25 cellular contexts compared by ENCODE assay signal in genomic region chr10:73838827-73839226, GRCh38. TPM values are rescaled to one million over a fixed set of nuclear protein-coding genes. Genes with fewer than 3 reads are reported as not detected.
A peak's percentile ranks its signal among the peaks of the same experiment; 100 is the strongest.
DNase-seq lines count a peak whose midpoint lies in the region; ATAC-seq, FAIRE-seq and TF ChIP-seq lines count a peak whose summit lies in the region.
"Had no signal": no experiment of that assay in that cellular context is flagged by ENCODE, and none has a peak within 500 bp of the region (broad histone marks: within the 10 kb centered on the region; RNA-seq: fewer than 3 reads in every experiment).

No MANE protein-coding gene starts in this region.

- H2BK15ac ChIP-seq in IMR-90 (ENCODE audit: low read depth, low read length), result no peak overlapping the region

- H3K4me3 ChIP-seq in IMR-90 (ENCODE audit: insufficient read depth, low read depth, low read length) (no peak overlapping the region), K562 (no peak overlapping the region), keratinocyte (ENCODE audit: control insufficient read depth in 2 of 3, extremely low read depth in 1 of 3, insufficient read depth in 2 of 3, low read depth in 1 of 3, low read length in 3 of 3) (no peak overlapping the region), thyroid gland (replicated peaks in 1 of 3) (no peak overlapping the region)
- H3K4me3 ChIP-seq: esophagus squamous epithelium, heart left ventricle, right atrium auricular region, SK-N-MC, upper lobe of right lung had no signal

- no peak overlapping the region for H4K91ac ChIP-seq in IMR-90 (ENCODE audit: insufficient read depth, low read depth, low read length)

- no peak overlapping the region for H2AK9ac ChIP-seq in IMR-90 (replicated peaks; ENCODE audit: low read depth, low read length, poor library complexity)

- dilution Hi-C loops in IMR-90 (cut with HindIII; ENCODE audit: low sequenced_read_pairs, unreplicated experiment) (no loop called here), keratinocyte (cut with MboI; ENCODE audit: extremely low pct_ligation_motif_present, low sequenced_read_pairs) (no loop called here)

- no peak overlapping the region for H2BK5ac ChIP-seq in IMR-90 (ENCODE audit: low read depth, low read length, poor library complexity, severe bottlenecking)

- H3K27ac ChIP-seq in IMR-90 (ENCODE audit: insufficient read depth, low read length) (no peak overlapping the region), K562 (ENCODE audit: extremely low read depth, low read depth, low read length) (no peak overlapping the region), keratinocyte (ENCODE audit: control insufficient read depth, insufficient read depth, low read length) (no peak overlapping the region), thyroid gland (no peak overlapping the region)
- H3K27ac ChIP-seq: right atrium auricular region, SK-N-MC, upper lobe of right lung, VCaP had no signal

- H3K4ac ChIP-seq in IMR-90 (ENCODE audit: low read depth, low read length), result no peak overlapping the region

- WGBS in IMR-90 (ENCODE audit: extremely low coverage in 2 of 2, insufficient read length in 1 of 2), 2 experiments, result 89% methylated on average over 5 of the region's 8 CpGs; no CpG with 5 or more reads in 1 of the 2 experiments
- WGBS in K562 (ENCODE audit: insufficient coverage, low coverage, missing lambda C conversion rate), result 85% methylated on average over 8 of the region's 8 CpGs
- 96 to 98% methylated on average over 4 to 8 of the region's 8 CpGs for WGBS in thyroid gland, 2 donors

- POLR2A ChIA-PET in IMR-90 (lab: Charles Lee; ENCODE audit: unreplicated experiment), result no interaction called here
- POLR2A ChIA-PET in K562 (lab: Yijun Ruan, JAX), result interaction anchor here (0.6 to 1.4 kb wide), 4 partner anchors 15 to 64 kb away, joined by 3 read pairs; no protein-coding TSS in a partner anchor

- ATAC-seq in IMR-90 (ENCODE audit: low read depth) (no peak), K562 (no peak; the same call in 2 of the 3 replicates)
- ATAC-seq: left colon, upper lobe of right lung had no signal

- no peak for TF ChIP-seq EP300 in K562 (IDR thresholded peaks at IDR 0.05; ENCODE audit: low read length)

- no peaks in the 10 kb centered on the region for H3K9me3 ChIP-seq in IMR-90 (ENCODE audit: control insufficient read depth, insufficient read depth, low read length)
- no peaks in the 10 kb centered on the region for H3K9me3 ChIP-seq in K562 (replicated peaks; ENCODE audit: control insufficient read depth, insufficient read depth, low read depth, low read length)
- no peaks in the 10 kb centered on the region for H3K9me3 ChIP-seq in keratinocyte (ENCODE audit: control insufficient read depth, low read depth, low read length)
- no peaks in the 10 kb centered on the region for H3K9me3 ChIP-seq in thyroid gland
- H3K9me3 ChIP-seq: esophagus squamous epithelium, heart left ventricle, right atrium auricular region, upper lobe of right lung had no signal

- no peak overlapping the region for H3K14ac ChIP-seq in IMR-90 (replicated peaks; ENCODE audit: low read depth, low read length)

- TF ChIP-seq CTCF in IMR-90 (conservative IDR thresholded peaks at IDR 0.05; ENCODE audit: low read depth, low read length), result no peak
- no peak for TF ChIP-seq CTCF in K562 (IDR thresholded peaks at IDR 0.05 in 2 of 3, conservative IDR thresholded peaks at IDR 0.05 in 1 of 3; ENCODE audit: insufficient read depth in 2 of 3, low read depth in 1 of 3, low read length in 3 of 3)
- TF ChIP-seq CTCF in keratinocyte (optimal IDR thresholded peaks at IDR 0.05 in 1 of 3, IDR thresholded peaks at IDR 0.05 in 1 of 3, conservative IDR thresholded peaks at IDR 0.05 in 1 of 3; ENCODE audit: extremely low read depth in 1 of 3, insufficient read depth in 2 of 3, low read length in 3 of 3), result no peak
- no peak for TF ChIP-seq CTCF in thyroid gland (IDR thresholded peaks at IDR 0.05)

- peaks cover 27% of the 10 kb centered on the region; the same call in 1 of the 2 replicates for H3K9me1 ChIP-seq in IMR-90 (ENCODE audit: insufficient read depth, low read length)
- no peaks in the 10 kb centered on the region for H3K9me1 ChIP-seq in K562 (ENCODE audit: control insufficient read depth, insufficient read depth, low read length)
- no peaks in the 10 kb centered on the region for H3K9me1 ChIP-seq in keratinocyte (ENCODE audit: control insufficient read depth, extremely low read depth, insufficient read depth, low read length)

- H3K36me3 ChIP-seq in IMR-90 (ENCODE audit: control insufficient read depth, insufficient read depth, low read length) (peaks cover 32% of the 10 kb centered on the region; the same call in 1 of the 2 replicates), K562 (ENCODE audit: control insufficient read depth, insufficient read depth, low read length) (peaks cover 56% of the 10 kb centered on the region; the same call in 2 of the 3 replicates), keratinocyte (ENCODE audit: control insufficient read depth in 2 of 2, extremely low read depth in 1 of 2, insufficient read depth in 2 of 2, low read length in 2 of 2) (peaks cover 19 to 30% of the 10 kb centered on the region in 2 experiments), thyroid gland (peaks cover 9 to 23% of the 10 kb centered on the region in 2 donors)

- H3K18ac ChIP-seq in IMR-90 (ENCODE audit: low read depth, low read length), result no peak overlapping the region

- peaks cover 15% of the 10 kb centered on the region for H3K4me1 ChIP-seq in IMR-90 (ENCODE audit: control insufficient read depth, insufficient read depth, low read length)
- H3K4me1 ChIP-seq in K562 (replicated peaks in 1 of 2; ENCODE audit: control insufficient read depth in 2 of 2, insufficient read depth in 2 of 2, low read length in 2 of 2), result peaks cover 0 to 10% of the 10 kb centered on the region in 2 experiments; a peak in 1 of 5 replicates
- peaks cover 8% of the 10 kb centered on the region for H3K4me1 ChIP-seq in keratinocyte (ENCODE audit: control insufficient read depth, extremely low read depth, insufficient read depth, low read length)
- peaks cover 0 to 13% of the 10 kb centered on the region in 2 donors for H3K4me1 ChIP-seq in thyroid gland
- H3K4me1 ChIP-seq: heart left ventricle, right atrium auricular region, upper lobe of right lung had no signal

- H4K20me1 ChIP-seq in IMR-90 (ENCODE audit: insufficient read depth, low read length) (0 out of 2 replicates have a peak, but pooled peaks cover 3% of the 10 kb centered on the region), K562 (replicated peaks; ENCODE audit: control insufficient read depth, insufficient read depth, low read length) (no peaks in the 10 kb centered on the region), keratinocyte (ENCODE audit: control insufficient read depth, extremely low read depth, insufficient read depth, low read length) (peaks cover 3% of the 10 kb centered on the region)

- BruUV-seq in IMR-90 (replicated peaks; lab: Mats Ljungman, UMichigan) (no TSS peak), K562 (replicated peaks; lab: Mats Ljungman, UMichigan) (no TSS peak)

- H3K9ac ChIP-seq in IMR-90 (ENCODE audit: low read depth, low read length) (no peak overlapping the region), K562 (ENCODE audit: insufficient read depth in 1 of 2, low read depth in 2 of 2, low read length in 2 of 2) (no peak overlapping the region; a peak in 1 of 4 replicates), keratinocyte (ENCODE audit: control insufficient read depth, extremely low read depth, insufficient read depth, low read length) (no peak overlapping the region)

- H3K56ac ChIP-seq in IMR-90 (ENCODE audit: extremely low read depth, insufficient read depth, low read length), result no peak overlapping the region

- CTCF ChIA-PET in IMR-90 (lab: Yijun Ruan, JAX), result no interaction called here
- CTCF ChIA-PET in K562 (lab: Yijun Ruan, JAX; ENCODE audit: low intra/inter-chr PET ratio), result no interaction called here

- peaks cover 0 to 18% of the 10 kb centered on the region in 2 experiments; a peak in 3 of 4 replicates for H3K79me1 ChIP-seq in IMR-90 (ENCODE audit: low read depth in 1 of 2, low read length in 2 of 2)

- no peak for FAIRE-seq in K562 (lab: Jason Lieb, UNC)
- no peak for FAIRE-seq in keratinocyte (lab: Jason Lieb, UNC)
- FAIRE-seq: G401.6, HTR-8/SVneo had no signal

- 0 out of 2 replicates have a peak overlapping the region, but pooled peaks have one; percentile 12 for H2BK20ac ChIP-seq in IMR-90 (ENCODE audit: low read depth, low read length)

- no peak overlapping the region for H2AK5ac ChIP-seq in IMR-90 (ENCODE audit: low read depth, low read length)

- DNase-seq in AG20443 (ENCODE audit: low spot score) (peak; percentile 56), IMR-90 (peak; percentile 27), K562 (ENCODE audit: extremely low read depth in 1 of 4, low spot score in 3 of 4) (no peak), keratinocyte (ENCODE audit: low read depth, low spot score) (peak; percentile 30), NCI-H2081 (lab: John Stamatoyannopoulos, UW) (no peak), DMS153 (lab: John Stamatoyannopoulos, UW) (no peak), thyroid gland (no peak), GF-D8 (lab: John Stamatoyannopoulos, UW) (no peak)
- DNase-seq: activated CD4-positive, alpha-beta T cell treated with anti-CD3 and anti-CD28 coated beads, Interleukin-2, amount 50 U/mL, for 1 hour; effector memory CD4-positive, alpha-beta T cell; esophagus squamous epithelium; heart left ventricle; Karpas-422; left colon; mesenchymal stem cell; naive B cell; NCI-H1092; NCI-H510A treated with DMSO at 0.1 percent for 48 hours; T-helper 2 cell; upper lobe of right lung had no signal

- H3K4me2 ChIP-seq in IMR-90 (ENCODE audit: low read depth, low read length) (no peak overlapping the region), K562 (ENCODE audit: insufficient read depth, low read length) (no peak overlapping the region), keratinocyte (ENCODE audit: control insufficient read depth, extremely low read depth, insufficient read depth, low read depth, low read length) (peak overlapping the region; percentile 22)

- in situ Hi-C loops in IMR-90 (cut with MboI; ENCODE audit: low sequenced_read_pairs), result no loop called here
- in situ Hi-C loops in K562 (cut with MboI), result no loop called here

- TF ChIP-seq RAD21 in IMR-90 (IDR thresholded peaks at IDR 0.05; ENCODE audit: low read length) (no peak), K562 (CRISPR knock-in tag; conservative IDR thresholded peaks at IDR 0.05 in 1 of 2, IDR thresholded peaks at IDR 0.05 in 1 of 2) (no peak)

- no peaks in the 10 kb centered on the region for H3K27me3 ChIP-seq in IMR-90 (ENCODE audit: control insufficient read depth, insufficient read depth, low read length)
- H3K27me3 ChIP-seq in K562 (ENCODE audit: control insufficient read depth in 2 of 2, insufficient read depth in 2 of 2, low read length in 2 of 2), result no peaks in the 10 kb centered on the region
- no peaks in the 10 kb centered on the region for H3K27me3 ChIP-seq in keratinocyte (ENCODE audit: control insufficient read depth, extremely low read depth, insufficient read depth, low read length)
- no peaks in the 10 kb centered on the region for H3K27me3 ChIP-seq in thyroid gland
- H3K27me3 ChIP-seq: esophagus squamous epithelium, heart left ventricle, right atrium auricular region, upper lobe of right lung had no signal

- H2BK120ac ChIP-seq in IMR-90 (ENCODE audit: low read depth, low read length), result no peak overlapping the region

- no peak overlapping the region for H4K8ac ChIP-seq in IMR-90 (ENCODE audit: low read depth in 2 of 2, low read length in 2 of 2)

- TF ChIP-seq POLR2A in IMR-90 (IDR thresholded peaks at IDR 0.05; ENCODE audit: low read depth, low read length) (no peak), K562 (conservative IDR thresholded peaks at IDR 0.05) (no peak), thyroid gland (IDR thresholded peaks at IDR 0.05) (no peak)

- H2AFZ ChIP-seq in IMR-90 (replicated peaks; ENCODE audit: low read length, poor library complexity), result no peak overlapping the region
- no peak overlapping the region for H2AFZ ChIP-seq in K562 (ENCODE audit: low read depth, low read length)
- no peak overlapping the region for H2AFZ ChIP-seq in keratinocyte (ENCODE audit: control insufficient read depth, low read length)

- intact Hi-C loops in IMR-90 (cut with micrococcal nuclease), result no loop called here
- intact Hi-C loops in K562 (cut with micrococcal nuclease), result no loop called here
- intact Hi-C loops in thyroid gland (cut with DNase I), result no loop called here

- no peaks in the 10 kb centered on the region for H3K79me2 ChIP-seq in K562 (ENCODE audit: control insufficient read depth, insufficient read depth, low read length)
- H3K79me2 ChIP-seq in keratinocyte (ENCODE audit: control insufficient read depth, insufficient read depth, low read length), result no peaks in the 10 kb centered on the region

- H4K5ac ChIP-seq in IMR-90 (ENCODE audit: low read depth, low read length), result no peak overlapping the region

- no peak overlapping the region for H3K23ac ChIP-seq in IMR-90 (ENCODE audit: low read depth, low read length)

RNA-seq across cellular contexts. Expression of gene NDST2, which starts 27.4 kb away (rescaled TPM):
- 5.6 TPM in 2 replicates for total RNA-seq in IMR-90 (2012; rRNA removed)
- polyA plus RNA-seq in IMR-90 (2012; rRNA removed), result 14.6 and 16.5 TPM in 2 replicates
- polyA plus RNA-seq in IMR-90 (2012; cell fraction: cytosol; rRNA removed), result 10.2 and 12.8 TPM in 2 replicates
- 61.0 and 69.6 TPM in 2 replicates for polyA plus RNA-seq in IMR-90 (2012; cell fraction: nucleus; rRNA removed; ENCODE audit: low replicate concordance)
- total RNA-seq in K562 (2011; cell fraction: chromatin; rRNA removed; ENCODE audit: low replicate concordance), result 130 and 235 TPM in 2 replicates
- total RNA-seq in K562 (2011; cell fraction: nucleolus; rRNA removed), result 102 and 121 TPM in 2 replicates
- 108 and 109 TPM in 2 replicates for total RNA-seq in K562 (2011; cell fraction: nucleoplasm; rRNA removed)
- total RNA-seq in K562 (2014; rRNA removed), result 27.2 and 32.1 TPM in 2 replicates
- total RNA-seq in K562 (2014; rRNA removed; fragmentation: Illumina TruSeq; extraction: Trizol), result 12.5 and 14.7 TPM in 2 replicates
- total RNA-seq in K562 (2015; rRNA removed; fragmentation: Illumina TruSeq; extraction: Trizol), result 18.2 and 19.6 TPM in 2 replicates
- 33.9 and 35.7 TPM in 2 replicates for total RNA-seq in K562 (2021)
- 23.8 and 31.6 TPM in 2 replicates for polyA plus RNA-seq in K562 (2011; rRNA removed)
- 23.7 and 30.6 TPM in 2 replicates for polyA plus RNA-seq in K562 (2011; cell fraction: cytosol; rRNA removed)
- 99.8 and 108 TPM in 2 replicates for polyA plus RNA-seq in K562 (2011; cell fraction: nucleus; rRNA removed)
- 42.1 and 123 TPM in 2 replicates for polyA plus RNA-seq in K562 (2012)
- polyA plus RNA-seq in K562 (2014; fragmentation: Illumina TruSeq; extraction: Trizol), result 22.6 TPM in 2 replicates
- polyA plus RNA-seq in K562 (2014; fragmentation: Nextera tagmentation; extraction: Ambion mirVana), result 1 to 10 TPM; 4.7 to 6.3 TPM
- polyA plus RNA-seq in K562 (2014; rRNA removed), result 30.5 and 31.4 TPM in 2 replicates
- polyA minus RNA-seq in K562 (2011; rRNA and poly(A)+ RNA removed), result 22.0 and 23.5 TPM in 2 replicates
- polyA minus RNA-seq in K562 (2011; cell fraction: cytosol; rRNA and poly(A)+ RNA removed), result 12.5 and 14.2 TPM in 2 replicates
- 44.3 and 53.9 TPM in 2 replicates for polyA minus RNA-seq in K562 (2011; cell fraction: nucleus; rRNA and poly(A)+ RNA removed)
- polyA plus RNA-seq in keratinocyte, result 13.3 to 21.8 TPM (median 14.8 TPM) in 3 replicates
- 6.1 TPM for polyA plus RNA-seq in keratinocyte (2011; ENCODE audit: low read depth)
- 7.1 and 8.6 TPM in 2 replicates for polyA plus RNA-seq in keratinocyte (2011; cell fraction: cytosol; rRNA removed)
- 39.3 and 44.8 TPM in 2 replicates for polyA plus RNA-seq in keratinocyte (2011; cell fraction: nucleus; rRNA removed)
- 11.9 and 12.9 TPM in 2 replicates for polyA plus RNA-seq in keratinocyte (2012; ENCODE audit: low replicate concordance)
- polyA minus RNA-seq in keratinocyte, result 22.7 to 27.4 TPM (median 24.6 TPM) in 3 replicates
- 13.0 TPM for polyA minus RNA-seq in keratinocyte (2011; cell fraction: cytosol; rRNA and poly(A)+ RNA removed)
- 21.8 and 23.3 TPM in 2 replicates for polyA minus RNA-seq in keratinocyte (2011; cell fraction: nucleus; rRNA and poly(A)+ RNA removed)
- total RNA-seq in thyroid gland, result 10 to 100 TPM; 12.1 to 31.0 (median 25.0) TPM

RNA-seq across cellular contexts. Expression of gene CAMK2G, which starts 35.5 kb away (rescaled TPM):
- total RNA-seq in IMR-90 (2012; rRNA removed) (18.9 and 20.4 TPM in 2 replicates), K562 (2014; rRNA removed) (23.4 and 26.7 TPM in 2 replicates), K562 (2014; rRNA removed; fragmentation: Illumina TruSeq; extraction: Trizol) (22.3 and 25.1 TPM in 2 replicates), K562 (2015; rRNA removed; fragmentation: Illumina TruSeq; extraction: Trizol) (32.2 and 33.2 TPM in 2 replicates), K562 (2021) (29.5 and 32.6 TPM in 2 replicates), thyroid gland (10 to 100 TPM; 21.2 to 27.4 (median 22.3) TPM)
- polyA plus RNA-seq in IMR-90 (2012; rRNA removed) (24.0 and 25.4 TPM in 2 replicates), K562 (2011; rRNA removed) (37.5 and 41.6 TPM in 2 replicates), K562 (2014; fragmentation: Illumina TruSeq; extraction: Trizol) (35.5 and 37.9 TPM in 2 replicates), K562 (2014; fragmentation: Nextera tagmentation; extraction: Ambion mirVana) (10 to 100 TPM in 1 of 2 experiments, 1 to 10 TPM in 1; 9.0 to 10.4 TPM), K562 (2014; rRNA removed) (36.2 and 37.2 TPM in 2 replicates), keratinocyte (17.6 to 25.3 TPM (median 23.0 TPM) in 3 replicates)
- polyA plus RNA-seq in IMR-90 (2012; cell fraction: cytosol; rRNA removed), result 19.3 and 21.1 TPM in 2 replicates
- polyA plus RNA-seq in IMR-90 (2012; cell fraction: nucleus; rRNA removed; ENCODE audit: low replicate concordance), result 51.4 and 75.4 TPM in 2 replicates
- 79.9 and 93.7 TPM in 2 replicates for total RNA-seq in K562 (2011; cell fraction: chromatin; rRNA removed; ENCODE audit: low replicate concordance)
- 44.9 and 53.3 TPM in 2 replicates for total RNA-seq in K562 (2011; cell fraction: nucleolus; rRNA removed)
- 65.0 and 92.5 TPM in 2 replicates for total RNA-seq in K562 (2011; cell fraction: nucleoplasm; rRNA removed)
- 33.0 and 39.7 TPM in 2 replicates for polyA plus RNA-seq in K562 (2011; cell fraction: cytosol; rRNA removed)
- 69.4 and 73.5 TPM in 2 replicates for polyA plus RNA-seq in K562 (2011; cell fraction: nucleus; rRNA removed)
- 27.5 and 30.5 TPM in 2 replicates for polyA plus RNA-seq in K562 (2012)
- polyA minus RNA-seq in K562 (2011; rRNA and poly(A)+ RNA removed), result 31.1 and 31.9 TPM in 2 replicates
- 18.9 and 20.7 TPM in 2 replicates for polyA minus RNA-seq in K562 (2011; cell fraction: cytosol; rRNA and poly(A)+ RNA removed)
- 25.0 and 38.0 TPM in 2 replicates for polyA minus RNA-seq in K562 (2011; cell fraction: nucleus; rRNA and poly(A)+ RNA removed)
- 11.7 TPM for polyA plus RNA-seq in keratinocyte (2011; ENCODE audit: low read depth)
- polyA plus RNA-seq in keratinocyte (2011; cell fraction: cytosol; rRNA removed), result 18.6 and 20.2 TPM in 2 replicates
- polyA plus RNA-seq in keratinocyte (2011; cell fraction: nucleus; rRNA removed), result 38.4 and 39.1 TPM in 2 replicates
- polyA plus RNA-seq in keratinocyte (2012; ENCODE audit: low replicate concordance), result 14.0 and 17.3 TPM in 2 replicates
- 22.8 to 26.1 TPM (median 24.6 TPM) in 3 replicates for polyA minus RNA-seq in keratinocyte
- 16.7 TPM for polyA minus RNA-seq in keratinocyte (2011; cell fraction: cytosol; rRNA and poly(A)+ RNA removed)
- 14.7 and 26.5 TPM in 2 replicates for polyA minus RNA-seq in keratinocyte (2011; cell fraction: nucleus; rRNA and poly(A)+ RNA removed)

RNA-seq across cellular contexts. Expression of gene ZSWIM8, which starts 53.4 kb away (rescaled TPM):
- total RNA-seq in IMR-90 (2012; rRNA removed), result 16.8 and 16.9 TPM in 2 replicates
- polyA plus RNA-seq in IMR-90 (2012; rRNA removed), result 103 and 119 TPM in 2 replicates
- 27.6 and 89.3 TPM in 2 replicates for polyA plus RNA-seq in IMR-90 (2012; cell fraction: cytosol; rRNA removed)
- 319 and 862 TPM in 2 replicates for polyA plus RNA-seq in IMR-90 (2012; cell fraction: nucleus; rRNA removed; ENCODE audit: low replicate concordance)
- total RNA-seq in K562 (2011; cell fraction: chromatin; rRNA removed; ENCODE audit: low replicate concordance), result 202 and 543 TPM in 2 replicates
- 249 and 295 TPM in 2 replicates for total RNA-seq in K562 (2011; cell fraction: nucleolus; rRNA removed)
- 177 and 202 TPM in 2 replicates for total RNA-seq in K562 (2011; cell fraction: nucleoplasm; rRNA removed)
- 21.9 and 34.2 TPM in 2 replicates for total RNA-seq in K562 (2014; rRNA removed)
- total RNA-seq in K562 (2014; rRNA removed; fragmentation: Illumina TruSeq; extraction: Trizol), result 14.9 and 15.0 TPM in 2 replicates
- total RNA-seq in K562 (2015; rRNA removed; fragmentation: Illumina TruSeq; extraction: Trizol), result 26.7 and 30.0 TPM in 2 replicates
- total RNA-seq in K562 (2021), result 43.4 and 45.6 TPM in 2 replicates
- polyA plus RNA-seq in K562 (2011; rRNA removed), result 35.1 and 76.4 TPM in 2 replicates
- polyA plus RNA-seq in K562 (2011; cell fraction: cytosol; rRNA removed), result 51.3 and 87.4 TPM in 2 replicates
- 367 and 476 TPM in 2 replicates for polyA plus RNA-seq in K562 (2011; cell fraction: nucleus; rRNA removed)
- 41.4 and 84.7 TPM in 2 replicates for polyA plus RNA-seq in K562 (2012)
- 40.7 and 51.3 TPM in 2 replicates for polyA plus RNA-seq in K562 (2014; fragmentation: Illumina TruSeq; extraction: Trizol)
- polyA plus RNA-seq in K562 (2014; fragmentation: Nextera tagmentation; extraction: Ambion mirVana), result 1 to 10 TPM; 5.6 to 6.2 TPM
- polyA plus RNA-seq in K562 (2014; rRNA removed), result 38.4 and 47.8 TPM in 2 replicates
- 34.3 and 47.0 TPM in 2 replicates for polyA minus RNA-seq in K562 (2011; rRNA and poly(A)+ RNA removed)
- 38.9 and 42.1 TPM in 2 replicates for polyA minus RNA-seq in K562 (2011; cell fraction: cytosol; rRNA and poly(A)+ RNA removed)
- 56.4 and 72.0 TPM in 2 replicates for polyA minus RNA-seq in K562 (2011; cell fraction: nucleus; rRNA and poly(A)+ RNA removed)
- 34.2 to 83.5 TPM (median 39.2 TPM) in 3 replicates for polyA plus RNA-seq in keratinocyte
- 39.5 TPM for polyA plus RNA-seq in keratinocyte (2011; ENCODE audit: low read depth)
- 26.0 and 40.6 TPM in 2 replicates for polyA plus RNA-seq in keratinocyte (2011; cell fraction: cytosol; rRNA removed)
- 130 and 180 TPM in 2 replicates for polyA plus RNA-seq in keratinocyte (2011; cell fraction: nucleus; rRNA removed)
- 45.9 and 88.6 TPM in 2 replicates for polyA plus RNA-seq in keratinocyte (2012; ENCODE audit: low replicate concordance)
- 74.5 to 131 TPM (median 122 TPM) in 3 replicates for polyA minus RNA-seq in keratinocyte
- 52.0 TPM for polyA minus RNA-seq in keratinocyte (2011; cell fraction: cytosol; rRNA and poly(A)+ RNA removed)
- polyA minus RNA-seq in keratinocyte (2011; cell fraction: nucleus; rRNA and poly(A)+ RNA removed), result 96.3 and 104 TPM in 2 replicates
- total RNA-seq in thyroid gland, result 100 to 1,000 TPM in 2 of 4 donors, 10 to 100 TPM in 2; 67.2 to 199 (median 108) TPM

RNA-seq across cellular contexts. Expression of gene CHCHD1, which starts 57.0 kb away (rescaled TPM):
- total RNA-seq in IMR-90 (2012; rRNA removed), result 11.5 and 13.9 TPM in 2 replicates
- polyA plus RNA-seq in IMR-90 (2012; rRNA removed), result 21.0 and 24.9 TPM in 2 replicates
- 25.6 and 36.2 TPM in 2 replicates for polyA plus RNA-seq in IMR-90 (2012; cell fraction: cytosol; rRNA removed)
- 5.7 and 15.2 TPM in 2 replicates for polyA plus RNA-seq in IMR-90 (2012; cell fraction: nucleus; rRNA removed; ENCODE audit: low replicate concordance)
- 21.6 and 37.5 TPM in 2 replicates for total RNA-seq in K562 (2011; cell fraction: chromatin; rRNA removed; ENCODE audit: low replicate concordance)
- total RNA-seq in K562 (2011; cell fraction: nucleolus; rRNA removed), result 20.1 and 25.8 TPM in 2 replicates
- 37.9 and 46.2 TPM in 2 replicates for total RNA-seq in K562 (2011; cell fraction: nucleoplasm; rRNA removed)
- total RNA-seq in K562 (2014; rRNA removed), result 82.9 and 130 TPM in 2 replicates
- total RNA-seq in K562 (2014; rRNA removed; fragmentation: Illumina TruSeq; extraction: Trizol), result 68.2 and 79.6 TPM in 2 replicates
- 69.6 and 83.4 TPM in 2 replicates for total RNA-seq in K562 (2015; rRNA removed; fragmentation: Illumina TruSeq; extraction: Trizol)
- total RNA-seq in K562 (2021), result 52.9 and 54.9 TPM in 2 replicates
- 84.9 and 110 TPM in 2 replicates for polyA plus RNA-seq in K562 (2011; rRNA removed)
- polyA plus RNA-seq in K562 (2011; cell fraction: cytosol; rRNA removed), result 54.8 and 55.0 TPM in 2 replicates
- polyA plus RNA-seq in K562 (2011; cell fraction: nucleus; rRNA removed), result 33.4 and 48.1 TPM in 2 replicates
- polyA plus RNA-seq in K562 (2012), result 70.3 and 131 TPM in 2 replicates
- 59.5 and 75.0 TPM in 2 replicates for polyA plus RNA-seq in K562 (2014; fragmentation: Illumina TruSeq; extraction: Trizol)
- 100 to 1,000 TPM in 1 of 2 experiments, 10 to 100 TPM in 1; 89.7 to 114 TPM for polyA plus RNA-seq in K562 (2014; fragmentation: Nextera tagmentation; extraction: Ambion mirVana)
- polyA plus RNA-seq in K562 (2014; rRNA removed), result 126 and 135 TPM in 2 replicates
- 21.0 and 21.1 TPM in 2 replicates for polyA minus RNA-seq in K562 (2011; rRNA and poly(A)+ RNA removed)
- polyA minus RNA-seq in K562 (2011; cell fraction: cytosol; rRNA and poly(A)+ RNA removed), result 11.0 and 14.1 TPM in 2 replicates
- polyA minus RNA-seq in K562 (2011; cell fraction: nucleus; rRNA and poly(A)+ RNA removed), result 11.0 and 27.2 TPM in 2 replicates
- 39.5 to 59.8 TPM (median 49.8 TPM) in 3 replicates for polyA plus RNA-seq in keratinocyte
- 49.7 TPM for polyA plus RNA-seq in keratinocyte (2011; ENCODE audit: low read depth)
- 26.6 and 41.9 TPM in 2 replicates for polyA plus RNA-seq in keratinocyte (2011; cell fraction: cytosol; rRNA removed)
- 14.0 and 21.6 TPM in 2 replicates for polyA plus RNA-seq in keratinocyte (2011; cell fraction: nucleus; rRNA removed)
- 52.0 and 68.1 TPM in 2 replicates for polyA plus RNA-seq in keratinocyte (2012; ENCODE audit: low replicate concordance)
- 3.7 to 6.7 TPM (median 5.2 TPM) in 3 replicates for polyA minus RNA-seq in keratinocyte
- 10.2 TPM for polyA minus RNA-seq in keratinocyte (2011; cell fraction: cytosol; rRNA and poly(A)+ RNA removed)
- polyA minus RNA-seq in keratinocyte (2011; cell fraction: nucleus; rRNA and poly(A)+ RNA removed), result 2.2 and 2.6 TPM in 2 replicates
- 10 to 100 TPM; 14.1 to 57.3 (median 28.9) TPM for total RNA-seq in thyroid gland

Comparison
In these comparisons a context has a peak if more than half of its experiments do, and no peak if none do; other contexts are left out.
1. DNase-seq: peak in AG20443 (single experiment), IMR-90 (single experiment) and keratinocyte (single experiment); none in K562 (0 of 4), NCI-H2081 (0 of 2), DMS153 (single experiment), thyroid gland (0 of 2) and GF-D8 (single experiment).